8 cellular contexts compared by ENCODE assay signal in genomic region chr13:36062249-36062648, GRCh38.
"Had no signal": no experiment of that assay in that cellular context is flagged by ENCODE, and none has a peak within 500 bp of the region (broad histone marks: within the 10 kb centered on the region; RNA-seq: fewer than 3 reads in every experiment).

No MANE protein-coding gene starts in this region.

- ATAC-seq: HCT116, K562 had no signal

- H3K27ac ChIP-seq: GM23248, HL-60 had no signal

- H3K9me3 ChIP-seq: HAP-1 had no signal

- H3K4me1 ChIP-seq: HAP-1 had no signal

- H3K4me3 ChIP-seq: GM23248, HAP-1, K562 had no signal

- DNase-seq: GM23248, GOT3, H7, IMR-90 had no signal

- H3K36me3 ChIP-seq: HAP-1 had no signal
